In genomic region chr19:33376423-33376822, GRCh38 we compare ENCODE assay signal across 9 cellular contexts. TPM values are rescaled to one million over a fixed set of nuclear protein-coding genes. Genes with fewer than 3 reads are reported as not detected.
DNase-seq lines count a peak whose midpoint lies in the region; ATAC-seq and TF ChIP-seq lines count a peak whose summit lies in the region.
"Had no signal": no experiment of that assay in that cellular context is flagged by ENCODE, and none has a peak within 500 bp of the region (broad histone marks: within the 10 kb centered on the region; RNA-seq: fewer than 3 reads in every experiment).

No MANE protein-coding gene starts in this region.

- TF ChIP-seq CTCF in Caco-2 (IDR thresholded peaks at IDR 0.05; ENCODE audit: insufficient read depth in 1 of 2, low read depth in 1 of 2, low read length in 1 of 2, severe bottlenecking in 1 of 2, unreplicated experiment in 1 of 2) (no peak), fibroblast of pulmonary artery (IDR thresholded peaks at IDR 0.05; ENCODE audit: low read length, missing control alignments) (no peak)

- no peak overlapping the region for H4K91ac ChIP-seq in trophoblast cell (ENCODE audit: low read depth, low read length)

- H3K18ac ChIP-seq in trophoblast cell (ENCODE audit: low read length) = no peak overlapping the region

- no peak for ATAC-seq in stimulated activated naive B cell treated with anti-CD40 and anti-IgM and Interleukin-4, amounts not matched to agents 10 μg/mL and 1 μg/mL and 100 μg/mL, for 72 hours (replicated peaks)
- no peak for ATAC-seq in activated CD4-positive, alpha-beta T cell treated with anti-CD3 and anti-CD28 coated beads for 36 hours

- H3K4me3 ChIP-seq in Caco-2 (ENCODE audit: low read depth, low read length) (no peak overlapping the region), fibroblast of pulmonary artery (replicated peaks; ENCODE audit: low read depth, low read length) (no peak overlapping the region), trophoblast cell (ENCODE audit: low read depth, low read length) (no peak overlapping the region), HAP-1 (no peak overlapping the region)

- peaks cover 33% of the 10 kb centered on the region for H3K4me1 ChIP-seq in Caco-2
- H3K4me1 ChIP-seq in trophoblast cell (ENCODE audit: control insufficient read depth in 1 of 2, insufficient read depth in 2 of 2, low read length in 2 of 2) = peaks cover 4 to 18% of the 10 kb centered on the region in 2 experiments
- peaks cover 16% of the 10 kb centered on the region for H3K4me1 ChIP-seq in HAP-1

- CTCF ChIA-PET in Caco-2 (lab: Charles Lee) = interaction anchor here (1.1 kb wide), 1 partner anchor 74 kb away, joined by 3 read pairs; no protein-coding TSS in a partner anchor
- CTCF ChIA-PET in activated CD4-positive, alpha-beta T cell treated with anti-CD3 and anti-CD28 coated beads for 36 hours (lab: Charles Lee) = no interaction called here

- H3K27ac ChIP-seq in trophoblast cell (ENCODE audit: low read depth, low read length) = no peak overlapping the region

- no peaks in the 10 kb centered on the region for H3K27me3 Mint-ChIP-seq in Caco-2 (ENCODE audit: insufficient read depth, unreplicated experiment)
- no peaks in the 10 kb centered on the region for H3K27me3 Mint-ChIP-seq in stimulated activated naive B cell treated with anti-CD40 and anti-IgM and Interleukin-4, amounts not matched to agents 10 μg/mL and 1 μg/mL and 100 μg/mL, for 72 hours
- no peaks in the 10 kb centered on the region for H3K27me3 Mint-ChIP-seq in activated CD4-positive, alpha-beta T cell treated with anti-CD3 and anti-CD28 coated beads for 36 hours

- H3K9ac ChIP-seq in trophoblast cell (ENCODE audit: low read length) = no peak overlapping the region

- H3K9me3 Mint-ChIP-seq in Caco-2 (ENCODE audit: unreplicated experiment) = no peaks in the 10 kb centered on the region
- no peaks in the 10 kb centered on the region for H3K9me3 Mint-ChIP-seq in stimulated activated naive B cell treated with anti-CD40 and anti-IgM and Interleukin-4, amounts not matched to agents 10 μg/mL and 1 μg/mL and 100 μg/mL, for 72 hours
- H3K9me3 Mint-ChIP-seq in activated CD4-positive, alpha-beta T cell treated with anti-CD3 and anti-CD28 coated beads for 36 hours (ENCODE audit: low read depth) = no peaks in the 10 kb centered on the region
- H3K9me3 Mint-ChIP-seq: mesothelial cell of epicardium had no signal

- in situ Hi-C loops in HAP-1 (cut with MboI; ENCODE audit: low sequenced_read_pairs) = no loop called here

- no peak overlapping the region for H2BK120ac ChIP-seq in trophoblast cell (ENCODE audit: insufficient read depth, low read length, poor library complexity)

- no peak overlapping the region for H2AK5ac ChIP-seq in trophoblast cell (ENCODE audit: low read length)

- H3K9me3 ChIP-seq in Caco-2 = 0 out of 2 replicates have a peak, but pooled peaks cover 3% of the 10 kb centered on the region
- no peaks in the 10 kb centered on the region for H3K9me3 ChIP-seq in trophoblast cell (ENCODE audit: insufficient read depth, low read depth, low read length)
- H3K9me3 ChIP-seq in HAP-1 = no peaks in the 10 kb centered on the region

- no peak overlapping the region for H3K23ac ChIP-seq in trophoblast cell (ENCODE audit: low read length)

- no peak overlapping the region for H3K4me2 ChIP-seq in trophoblast cell (ENCODE audit: low read length)

- H3K27me3 ChIP-seq in Caco-2 (replicated peaks; ENCODE audit: control insufficient read depth, insufficient read depth, low read length) (no peaks in the 10 kb centered on the region), trophoblast cell (ENCODE audit: insufficient read depth, low read length) (no peaks in the 10 kb centered on the region), HAP-1 (ENCODE audit: low read depth) (no peaks in the 10 kb centered on the region)

- H2BK5ac ChIP-seq in trophoblast cell (ENCODE audit: low read depth, low read length, poor library complexity) = no peak overlapping the region

- peak overlapping the region; percentile 95 for H3K27ac Mint-ChIP-seq in Caco-2 (ENCODE audit: unreplicated experiment)
- no peak overlapping the region for H3K27ac Mint-ChIP-seq in stimulated activated naive B cell treated with anti-CD40 and anti-IgM and Interleukin-4, amounts not matched to agents 10 μg/mL and 1 μg/mL and 100 μg/mL, for 72 hours
- no peak overlapping the region for H3K27ac Mint-ChIP-seq in activated CD4-positive, alpha-beta T cell treated with anti-CD3 and anti-CD28 coated beads for 36 hours
- H3K27ac Mint-ChIP-seq: mesothelial cell of epicardium had no signal

- H4K8ac ChIP-seq in trophoblast cell (ENCODE audit: low read depth, low read length) = no peak overlapping the region

- BruUV-seq in Caco-2 (replicated peaks; lab: Mats Ljungman, UMichigan) = no TSS peak

- H2BK12ac ChIP-seq in trophoblast cell (ENCODE audit: low read length) = no peak overlapping the region

- H3K36me3 Mint-ChIP-seq in Caco-2 (ENCODE audit: insufficient read depth, unreplicated experiment) = peaks cover 69% of the 10 kb centered on the region
- peaks cover 8 to 31% of the 10 kb centered on the region in 2 donors for H3K36me3 Mint-ChIP-seq in stimulated activated naive B cell treated with anti-CD40 and anti-IgM and Interleukin-4, amounts not matched to agents 10 μg/mL and 1 μg/mL and 100 μg/mL, for 72 hours
- peaks cover 33% of the 10 kb centered on the region for H3K36me3 Mint-ChIP-seq in activated CD4-positive, alpha-beta T cell treated with anti-CD3 and anti-CD28 coated beads for 36 hours (ENCODE audit: low read depth)

- peak overlapping the region; percentile 93 for H3K4me3 Mint-ChIP-seq in Caco-2 (ENCODE audit: unreplicated experiment)
- H3K4me3 Mint-ChIP-seq in stimulated activated naive B cell treated with anti-CD40 and anti-IgM and Interleukin-4, amounts not matched to agents 10 μg/mL and 1 μg/mL and 100 μg/mL, for 72 hours = no peak overlapping the region
- H3K4me3 Mint-ChIP-seq in activated CD4-positive, alpha-beta T cell treated with anti-CD3 and anti-CD28 coated beads for 36 hours = no peak overlapping the region
- H3K4me3 Mint-ChIP-seq: mesothelial cell of epicardium had no signal

- no peak overlapping the region for H2AFZ ChIP-seq in trophoblast cell (ENCODE audit: insufficient read depth, low read length, poor library complexity)

- peaks cover 12% of the 10 kb centered on the region for H3K79me1 ChIP-seq in trophoblast cell (ENCODE audit: low read length)

- peaks cover 16% of the 10 kb centered on the region for H3K79me2 ChIP-seq in trophoblast cell (ENCODE audit: control insufficient read depth, insufficient read depth, low read length, poor library complexity)

- POLR2A ChIA-PET in Caco-2 (lab: Charles Lee) = no interaction called here
- POLR2A ChIA-PET in activated CD4-positive, alpha-beta T cell treated with anti-CD3 and anti-CD28 coated beads for 36 hours (lab: Charles Lee) = interaction anchor here (0.7 to 0.8 kb wide), 2 partner anchors 14 to 18 kb away, joined by 3 read pairs; no protein-coding TSS in a partner anchor

- H3K36me3 ChIP-seq in Caco-2 (ENCODE audit: control insufficient read depth, insufficient read depth, low read length) (peaks cover 3% of the 10 kb centered on the region), trophoblast cell (ENCODE audit: control insufficient read depth in 1 of 2, insufficient read depth in 2 of 2, low read length in 2 of 2) (peaks cover 7 to 10% of the 10 kb centered on the region in 2 experiments), HAP-1 (replicated peaks) (peaks cover 24% of the 10 kb centered on the region)

- H3K4ac ChIP-seq in trophoblast cell (ENCODE audit: low read depth, low read length) = peak overlapping the region; percentile 34

- no CpG with 5 or more reads among the region's 2 CpGs for WGBS in trophoblast cell (ENCODE audit: extremely low coverage, insufficient coverage, insufficient read length)

- intact Hi-C loops in Caco-2 (cut with micrococcal nuclease; ENCODE audit: unreplicated experiment) = loop anchor here (2.0 kb wide), 1 partner anchor 44 kb away; no protein-coding TSS in a partner anchor
- intact Hi-C loops in activated CD4-positive, alpha-beta T cell treated with anti-CD3 and anti-CD28 coated beads for 36 hours (cut with DNase I, micrococcal nuclease) = loop anchor here in 1 of 2 experiments (10.0 kb wide), 3 partner anchors 758 to 1358 kb away; partner anchors contain the start of gene ZNF181

- DNase-seq in Caco-2 (no peak), RKO (ENCODE audit: low spot score) (peak; percentile 86), fibroblast of pulmonary artery (ENCODE audit: low read depth) (peak; percentile 84), trophoblast cell (peak; percentile 70 to 78), HAP-1 (ENCODE audit: low spot score in 2 of 2) (no peak)
- DNase-seq in stimulated activated naive B cell treated with anti-CD40 and anti-IgM and Interleukin-4, amounts not matched to agents 10 μg/mL and 1 μg/mL and 100 μg/mL, for 72 hours = no peak
- DNase-seq in activated CD4-positive, alpha-beta T cell treated with anti-CD3 and anti-CD28 coated beads for 36 hours = no peak
- no peak for DNase-seq in activated naive CD4-positive, alpha-beta T cell treated with anti-CD3 and anti-CD28 coated beads, Interleukin-2, amount 50 U/mL, for 16 hours

- no peak overlapping the region for H3K14ac ChIP-seq in trophoblast cell (ENCODE audit: low read length)

- H4K12ac ChIP-seq in trophoblast cell (ENCODE audit: low read depth, low read length) = no peak overlapping the region

- H3K4me1 Mint-ChIP-seq in Caco-2 (ENCODE audit: low read depth, unreplicated experiment) = peaks cover 35% of the 10 kb centered on the region
- H3K4me1 Mint-ChIP-seq in stimulated activated naive B cell treated with anti-CD40 and anti-IgM and Interleukin-4, amounts not matched to agents 10 μg/mL and 1 μg/mL and 100 μg/mL, for 72 hours = peaks cover 28 to 45% of the 10 kb centered on the region in 2 donors
- peaks cover 56% of the 10 kb centered on the region for H3K4me1 Mint-ChIP-seq in activated CD4-positive, alpha-beta T cell treated with anti-CD3 and anti-CD28 coated beads for 36 hours

RNA-seq across cellular contexts. Expression of gene CEBPG, which starts 2.9 kb away (rescaled TPM):
- 74.9 and 79.4 TPM in 2 replicates for total RNA-seq in Caco-2 (2022)
- polyA plus RNA-seq in trophoblast cell (2013) = 26.6 and 27.5 TPM in 2 replicates
- 10 to 100 TPM; 25.9 to 29.6 TPM for total RNA-seq in activated CD4-positive, alpha-beta T cell treated with anti-CD3 and anti-CD28 coated beads for 36 hours

Comparison
In these comparisons a context has a peak if more than half of its experiments do, and no peak if none do; other contexts are left out.
1. DNase-seq: peak in RKO (single experiment), fibroblast of pulmonary artery (single experiment) and trophoblast cell (2 of 2); none in Caco-2 (0 of 2), stimulated activated naive B cell treated with anti-CD40 and anti-IgM and Interleukin-4, amounts not matched to agents 10 μg/mL and 1 μg/mL and 100 μg/mL, for 72 hours (single experiment), activated CD4-positive, alpha-beta T cell treated with anti-CD3 and anti-CD28 coated beads for 36 hours (single experiment), activated naive CD4-positive, alpha-beta T cell treated with anti-CD3 and anti-CD28 coated beads, Interleukin-2, amount 50 U/mL, for 16 hours (single experiment) and HAP-1 (0 of 2).